13 cellular contexts compared by ENCODE assay signal in genomic region chr5:163571755-163572154, GRCh38.
DNase-seq lines count a peak whose midpoint lies in the region; ATAC-seq and TF ChIP-seq lines count a peak whose summit lies in the region.
"Had no signal": no experiment of that assay in that cellular context is flagged by ENCODE, and none has a peak within 500 bp of the region (broad histone marks: within the 10 kb centered on the region; RNA-seq: fewer than 3 reads in every experiment).

No MANE protein-coding gene starts in this region.

- H3K4me3 ChIP-seq in brain microvascular endothelial cell (ENCODE audit: low read depth, low read length) = no peak overlapping the region
- H3K4me3 ChIP-seq: GM12878, tibial artery had no signal

- DNase-seq in AG20443 (ENCODE audit: low spot score) (peak; percentile 77), LHCN-M2 (ENCODE audit: low read depth) (peak; percentile 76), brain microvascular endothelial cell (peak; percentile 20), left kidney (ENCODE audit: low read depth, low spot score) (peak; percentile 50), NCI-H1048 (lab: John Stamatoyannopoulos, UW) (no peak)
- DNase-seq: activated CD4-positive, alpha-beta memory T cell treated with anti-CD3 and anti-CD28 coated beads, Interleukin-2, amount 10 ng/mL, durations not matched to agents 7 days and 5 days; activated naive CD4-positive, alpha-beta T cell treated with anti-CD3 and anti-CD28 coated beads, Interleukin-2, amount 10 ng/mL, durations not matched to agents 7 days and 5 days; effector memory CD8-positive, alpha-beta T cell; tibial artery had no signal

- no peak for ATAC-seq in GM21423 (IDR thresholded peaks at IDR 0.05; ENCODE audit: unreplicated experiment)
- ATAC-seq in HG03025 (IDR thresholded peaks at IDR 0.05; ENCODE audit: low FRiP score, unreplicated experiment) = no peak
- ATAC-seq in GM19351 (IDR thresholded peaks at IDR 0.05; ENCODE audit: unreplicated experiment) = no peak
- ATAC-seq: effector memory CD8-positive, alpha-beta T cell; GM12878 had no signal

- in situ Hi-C loops in brain microvascular endothelial cell (cut with HindIII; ENCODE audit: low pct_ligation_motif_present, low sequenced_read_pairs) = no loop called here

- no peaks in the 10 kb centered on the region for H3K27me3 ChIP-seq in brain microvascular endothelial cell (replicated peaks)

- H3K36me3 ChIP-seq in brain microvascular endothelial cell (replicated peaks) = no peaks in the 10 kb centered on the region
- H3K36me3 ChIP-seq: tibial artery had no signal

- H3K27ac ChIP-seq in brain microvascular endothelial cell = no peak overlapping the region
- H3K27ac ChIP-seq: tibial artery had no signal

- TF ChIP-seq CTCF in brain microvascular endothelial cell (IDR thresholded peaks at IDR 0.05; ENCODE audit: low read depth, low read length, missing control alignments) = no peak
